Comparison of ENCODE assay signal across 7 cellular contexts in the genomic region with DNA sequence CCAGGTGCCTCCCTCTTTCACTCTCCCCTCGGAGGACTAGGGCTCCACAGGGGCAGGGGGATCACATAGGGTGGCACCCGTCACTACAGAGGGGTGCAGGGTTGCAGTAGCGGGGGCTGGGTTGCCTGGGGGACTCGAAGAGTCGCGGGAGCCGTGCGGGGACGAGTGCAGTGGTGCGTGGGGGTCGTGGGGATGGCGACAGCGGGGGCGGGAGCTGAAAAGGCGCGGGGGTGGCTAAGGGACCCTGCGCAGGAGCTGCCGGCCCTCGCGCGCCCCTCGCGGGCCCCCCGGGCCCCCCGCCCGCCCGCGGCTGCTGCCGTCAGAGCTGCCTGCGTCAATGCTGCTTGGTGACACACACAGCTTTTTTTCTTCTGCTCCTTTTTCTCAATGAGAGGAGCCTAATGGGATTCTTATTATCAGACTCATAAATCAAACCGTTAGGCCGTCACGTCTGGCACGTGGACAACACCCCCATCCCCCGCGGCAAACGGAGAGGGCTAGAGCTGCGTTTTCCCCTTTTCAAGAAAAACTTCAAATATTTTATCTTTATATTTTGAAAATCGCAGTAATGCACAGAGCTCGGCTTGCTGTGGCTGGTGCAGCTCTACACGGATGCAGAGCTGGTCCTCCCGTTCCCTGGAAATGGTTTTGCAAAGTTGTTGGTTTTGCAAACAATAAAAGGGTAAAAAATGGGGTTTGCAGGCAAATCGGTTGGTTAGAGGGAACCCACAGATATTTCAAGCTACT.
DNase-seq lines count a peak whose midpoint lies in the region; ATAC-seq and TF ChIP-seq lines count a peak whose summit lies in the region.

No MANE protein-coding gene starts in this region.

- no peak for ATAC-seq in GM18505 (IDR thresholded peaks at IDR 0.05; ENCODE audit: unreplicated experiment)

- H3K4me3 ChIP-seq in MG63 (0 out of 2 replicates have a peak overlapping the region, but pooled peaks have one; percentile 8), astrocyte of the spinal cord (ENCODE audit: low read depth, low read length) (peak overlapping the region; percentile 36), suprapubic skin (peak overlapping the region; percentile 32)

- H3K4me1 ChIP-seq in suprapubic skin: peaks cover 32% of the 10 kb centered on the region

- TF ChIP-seq POLR2A in suprapubic skin (IDR thresholded peaks at IDR 0.05) (no peak), GM18505 (IDR thresholded peaks at IDR 0.05; ENCODE audit: borderline replicate concordance, extremely low read depth, insufficient read depth, insufficient read length) (no peak)

- H3K36me3 ChIP-seq in MG63 (no peaks in the 10 kb centered on the region), suprapubic skin (no peaks in the 10 kb centered on the region)

- DNase-seq in MG63 (peak; percentile 19), astrocyte of the spinal cord (ENCODE audit: low read depth, low spot score) (peak; percentile 89), islet precursor cell (peak; percentile 76), suprapubic skin (ENCODE audit: low spot score in 2 of 2) (no peak), NCI-H2081 (lab: John Stamatoyannopoulos, UW) (no peak), GDM1 (lab: John Stamatoyannopoulos, UW) (no peak)

- no peaks in the 10 kb centered on the region for H3K9me3 ChIP-seq in MG63
- no peaks in the 10 kb centered on the region for H3K9me3 ChIP-seq in suprapubic skin

- no peak for TF ChIP-seq EP300 in suprapubic skin (IDR thresholded peaks at IDR 0.05)

- H3K27me3 ChIP-seq in MG63 (peaks cover 2% of the 10 kb centered on the region; the same call in 1 of the 2 replicates), suprapubic skin (peaks cover 58% of the 10 kb centered on the region)

- peak overlapping the region; percentile 69 for H3K27ac ChIP-seq in suprapubic skin

- in situ Hi-C loops in astrocyte of the spinal cord (cut with HindIII; ENCODE audit: low sequenced_read_pairs): no loop called here

- TF ChIP-seq CTCF in astrocyte of the spinal cord (IDR thresholded peaks at IDR 0.05; ENCODE audit: low read depth, low read length) (no peak), suprapubic skin (IDR thresholded peaks at IDR 0.05) (no peak)

- WGBS in suprapubic skin: 1% methylated on average over 27 of the region's 43 CpGs

Comparison
In these comparisons a context has a peak if more than half of its experiments do, and no peak if none do; other contexts are left out.
1. DNase-seq: peak in MG63 (single experiment), astrocyte of the spinal cord (single experiment) and islet precursor cell (single experiment); none in suprapubic skin (0 of 2), NCI-H2081 (0 of 2) and GDM1 (single experiment).
2. Peak in every context shown above with its lines, with median percentiles within 50 percentile points of each other: H3K4me3 ChIP-seq.